1 cellular context compared by ENCODE assay signal in genomic region chr17:37643829-37644228, GRCh38.
TF ChIP-seq lines count a peak whose summit lies in the region.

No MANE protein-coding gene starts in this region.

TF ChIP-seq in liver, 16 proteins besides CTCF, POLR2A, EP300 and RAD21 (continued from another document):
- no peak for TF ChIP-seq REST (IDR thresholded peaks at IDR 0.05)
